Comparison of ENCODE assay signal across 10 cellular contexts in the genomic region with DNA sequence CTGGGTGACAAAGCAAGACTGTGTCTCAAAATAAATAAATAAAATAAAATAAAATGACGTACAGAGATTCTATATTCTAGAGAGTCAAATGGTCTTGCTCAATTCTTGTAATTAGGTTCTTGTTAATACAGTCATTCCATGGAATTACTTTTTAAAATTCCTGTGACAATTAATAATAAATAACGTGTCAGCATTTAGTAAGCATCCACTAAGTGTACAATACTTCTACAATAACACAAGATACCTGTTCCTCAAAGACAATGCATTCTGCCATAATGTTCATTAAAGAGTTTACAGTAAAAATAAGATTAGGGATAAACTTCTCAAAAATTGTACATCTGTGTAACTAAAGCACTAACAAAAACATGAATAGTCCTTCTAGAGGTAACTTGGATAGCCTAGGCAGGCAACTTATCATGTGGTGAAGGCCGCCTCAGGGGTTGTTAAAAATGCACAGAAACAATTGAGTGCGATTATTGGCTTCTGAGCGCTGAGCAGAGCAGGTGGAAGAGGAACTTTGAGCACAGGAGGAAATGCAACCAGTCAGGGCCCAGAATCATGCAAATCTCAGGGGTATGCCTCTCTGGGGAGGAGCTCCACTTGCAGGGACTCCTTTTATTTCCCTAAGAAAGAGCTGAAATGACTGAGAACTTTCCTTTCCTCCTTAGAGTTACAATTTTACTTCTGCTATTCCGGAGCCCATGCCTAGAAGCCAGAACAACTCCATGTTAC. TPM values are rescaled to one million over a fixed set of nuclear protein-coding genes. Genes with fewer than 3 reads are reported as not detected.
DNase-seq lines count a peak whose midpoint lies in the region; ATAC-seq and TF ChIP-seq lines count a peak whose summit lies in the region.
"Had no signal": no experiment of that assay in that cellular context is flagged by ENCODE, and none has a peak within 500 bp of the region (broad histone marks: within the 10 kb centered on the region; RNA-seq: fewer than 3 reads in every experiment).

No MANE protein-coding gene starts in this region.

- H3K27me3 ChIP-seq in gastrocnemius medialis (no peaks in the 10 kb centered on the region), body of pancreas (no peaks in the 10 kb centered on the region), mammary epithelial cell (ENCODE audit: insufficient read depth, low read length) (no peaks in the 10 kb centered on the region)

- intact Hi-C loops in gastrocnemius medialis (cut with DNase I; ENCODE audit: low total_unique reads), result no loop called here
- intact Hi-C loops in body of pancreas (cut with DNase I), result no loop called here
- intact Hi-C loops in mammary epithelial cell (cut with micrococcal nuclease), result no loop called here

- no peaks in the 10 kb centered on the region for H3K9me3 ChIP-seq in gastrocnemius medialis
- H3K9me3 ChIP-seq in body of pancreas, result no peaks in the 10 kb centered on the region
- no peaks in the 10 kb centered on the region for H3K9me3 ChIP-seq in mammary epithelial cell (replicated peaks; ENCODE audit: insufficient read depth, low read length)

- BruUV-seq in mammary epithelial cell (replicated peaks; lab: Mats Ljungman, UMichigan), result no TSS peak

- H2AFZ ChIP-seq in mammary epithelial cell (ENCODE audit: low read depth, low read length), result no peak overlapping the region

- TF ChIP-seq CTCF in gastrocnemius medialis (IDR thresholded peaks at IDR 0.05 in 4 of 5, conservative IDR thresholded peaks at IDR 0.05 in 1 of 5), result no peak
- no peak for TF ChIP-seq CTCF in body of pancreas (IDR thresholded peaks at IDR 0.05)
- TF ChIP-seq CTCF in mammary epithelial cell (conservative IDR thresholded peaks at IDR 0.05 in 1 of 2, IDR thresholded peaks at IDR 0.05 in 1 of 2; ENCODE audit: extremely low read depth in 1 of 2, insufficient read depth in 1 of 2, low read depth in 1 of 2, low read length in 2 of 2), result no peak

- H3K27ac ChIP-seq in gastrocnemius medialis (no peak overlapping the region), body of pancreas (no peak overlapping the region), mammary epithelial cell (ENCODE audit: insufficient read depth, low read depth, low read length) (no peak overlapping the region)

- WGBS in body of pancreas, 2 donors, result 86 to 93% methylated on average over 6 of the region's 6 CpGs
- 87% methylated on average over 5 of the region's 6 CpGs for WGBS in mammary epithelial cell (ENCODE audit: low coverage, missing lambda C conversion rate)

- H3K9ac ChIP-seq in mammary epithelial cell (ENCODE audit: insufficient read depth, low read length), result no peak overlapping the region

- DNase-seq in globus pallidus (ENCODE audit: low spot score), result peak; percentile 14
- DNase-seq in gastrocnemius medialis, result no peak
- DNase-seq in OCI-M2 (lab: John Stamatoyannopoulos, UW; ENCODE audit: unreplicated experiment), result no peak
- no peak for DNase-seq in body of pancreas
- DNase-seq in mammary epithelial cell, result no peak
- DNase-seq: DMS79 treated with DMSO at 0.1 percent for 48 hours, NCI-H1048 had no signal

- no peaks in the 10 kb centered on the region for H4K20me1 ChIP-seq in mammary epithelial cell (ENCODE audit: insufficient read depth, low read length)

- ATAC-seq in GM18498 (IDR thresholded peaks at IDR 0.05; ENCODE audit: unreplicated experiment) (peak; percentile 99), GM21390 (IDR thresholded peaks at IDR 0.05; ENCODE audit: unreplicated experiment) (peak; percentile 98), HG03196 (IDR thresholded peaks at IDR 0.05; ENCODE audit: unreplicated experiment) (peak; percentile 93), gastrocnemius medialis (no peak), body of pancreas (no peak)

- H3K79me2 ChIP-seq in mammary epithelial cell (ENCODE audit: insufficient read depth, low read length), result no peaks in the 10 kb centered on the region

- dilution Hi-C loops in mammary epithelial cell (cut with HindIII; ENCODE audit: low sequenced_read_pairs), result no loop called here

- no peaks in the 10 kb centered on the region for H3K4me1 ChIP-seq in gastrocnemius medialis
- H3K4me1 ChIP-seq in body of pancreas, result no peaks in the 10 kb centered on the region
- H3K4me1 ChIP-seq in mammary epithelial cell (ENCODE audit: insufficient read depth, low read length), result no peaks in the 10 kb centered on the region

- H3K36me3 ChIP-seq in gastrocnemius medialis, result peaks cover 0 to 35% of the 10 kb centered on the region in 2 donors
- H3K36me3 ChIP-seq in body of pancreas (replicated peaks in 1 of 2; ENCODE audit: insufficient read depth in 1 of 2, low read depth in 2 of 2), result peaks cover 0 to 2% of the 10 kb centered on the region in 2 donors
- H3K36me3 ChIP-seq in mammary epithelial cell (ENCODE audit: insufficient read depth, low read length), result peaks cover 4% of the 10 kb centered on the region

- no peak for TF ChIP-seq POLR2A in gastrocnemius medialis (IDR thresholded peaks at IDR 0.05)
- no peak for TF ChIP-seq POLR2A in body of pancreas (IDR thresholded peaks at IDR 0.05)

- in situ Hi-C loops in gastrocnemius medialis (cut with MboI; ENCODE audit: low sequenced_read_pairs in 4 of 4) (no loop called here), mammary epithelial cell (cut with MboI; ENCODE audit: low sequenced_read_pairs in 2 of 2) (no loop called here)

- H3K4me3 ChIP-seq in gastrocnemius medialis (no peak overlapping the region), body of pancreas (no peak overlapping the region), mammary epithelial cell (replicated peaks in 1 of 3; ENCODE audit: insufficient read depth in 1 of 3, low read depth in 2 of 3, low read length in 3 of 3) (no peak overlapping the region)

- no peak overlapping the region for H3K4me2 ChIP-seq in mammary epithelial cell (ENCODE audit: insufficient read depth, low read depth, low read length)

- CTCF ChIA-PET in mammary epithelial cell (lab: Charles Lee; ENCODE audit: low non-redundant PET), result no interaction called here

RNA-seq across cellular contexts. Expression of a gene that starts 37.1 kb away (rescaled TPM):
- total RNA-seq in gastrocnemius medialis, result 10 to 100 TPM; 17.2 to 26.7 (median 25.1) TPM
- 1 to 10 TPM; 3.0 to 6.2 TPM for total RNA-seq in body of pancreas
- total RNA-seq in mammary epithelial cell, result 10 to 100 TPM; 10.8 to 14.9 TPM
- polyA plus RNA-seq in mammary epithelial cell, result 6.7 TPM
- 3.4 TPM for polyA minus RNA-seq in mammary epithelial cell

RNA-seq across cellular contexts. Expression of a gene that starts 37.2 kb away (rescaled TPM):
- total RNA-seq in gastrocnemius medialis, result 10 to 100 TPM in 1 of 4 donors, 1 to 10 TPM in 3; 5.4 to 15.3 (median 9.3) TPM
- total RNA-seq in body of pancreas, result 1 to 10 TPM; 3.6 to 4.0 TPM
- total RNA-seq in mammary epithelial cell, result 1 to 10 TPM; 4.3 to 7.4 TPM
- 8.3 TPM for polyA plus RNA-seq in mammary epithelial cell
- polyA minus RNA-seq in mammary epithelial cell, result 18.6 TPM

Comparison
In these comparisons a context has a peak if more than half of its experiments do, and no peak if none do; other contexts are left out.
1. ATAC-seq: peak in GM18498 (single experiment), GM21390 (single experiment) and HG03196 (single experiment); none in gastrocnemius medialis (0 of 2) and body of pancreas (single experiment).